ENCODE assay signal across 16 cellular contexts in the genomic region with DNA sequence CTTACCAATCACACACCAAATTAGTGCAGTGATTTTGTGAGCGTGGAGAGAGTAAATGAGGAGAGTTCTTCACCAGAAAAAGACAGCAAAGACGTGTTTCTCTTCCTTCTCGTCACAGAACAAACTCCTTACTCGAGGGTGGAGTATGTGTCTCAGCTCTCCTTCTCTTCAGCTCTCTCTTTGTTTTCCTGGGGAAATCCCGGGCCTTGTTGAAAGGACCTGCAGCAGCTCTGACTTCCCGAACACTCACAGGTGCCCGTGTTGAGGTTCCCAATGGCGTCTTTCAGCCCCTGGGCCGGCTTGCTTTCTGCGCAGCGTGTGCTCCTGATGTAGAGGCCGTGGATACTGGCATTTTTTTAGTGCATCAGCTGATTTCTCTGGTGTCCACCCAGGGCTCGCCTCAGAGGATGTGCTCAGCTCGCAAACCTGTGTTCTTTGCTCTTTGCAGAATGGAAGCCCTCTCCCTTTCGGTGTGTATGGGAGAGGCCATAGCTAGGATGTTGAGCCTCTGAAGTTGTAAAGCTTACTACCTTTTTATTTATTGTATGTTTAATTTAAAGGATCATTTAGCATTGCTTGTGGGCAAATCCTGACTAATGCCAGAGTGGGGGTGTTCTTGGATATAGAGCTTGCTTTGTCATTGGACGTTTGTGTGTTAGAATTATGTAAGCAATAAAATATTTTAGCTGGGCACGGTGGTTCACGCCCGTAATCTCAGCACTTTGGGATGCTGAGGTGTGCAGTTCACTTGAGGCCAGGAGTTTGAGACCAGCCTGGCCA. TPM values are rescaled to one million over a fixed set of nuclear protein-coding genes. Genes with fewer than 3 reads are reported as not detected.
A peak's percentile ranks its signal among the peaks of the same experiment; 100 is the strongest.
DNase-seq lines count a peak whose midpoint lies in the region; ATAC-seq and TF ChIP-seq lines count a peak whose summit lies in the region.
"Had no signal": no experiment of that assay in that cellular context is flagged by ENCODE, and none has a peak within 500 bp of the region (broad histone marks: within the 10 kb centered on the region; RNA-seq: fewer than 3 reads in every experiment).

No MANE protein-coding gene starts in this region.

- H3K4me1 ChIP-seq in IMR-90 (ENCODE audit: control insufficient read depth, insufficient read depth, low read length) = no peaks in the 10 kb centered on the region
- H3K4me1 ChIP-seq: parathyroid adenoma, testis had no signal

- H2BK5ac ChIP-seq in IMR-90 (ENCODE audit: low read depth, low read length, poor library complexity, severe bottlenecking) = no peak overlapping the region

- WGBS in IMR-90 (ENCODE audit: extremely low coverage in 2 of 2, insufficient read length in 1 of 2), 2 experiments = 88% methylated on average over 9 of the region's 19 CpGs; no CpG with 5 or more reads in 1 of the 2 experiments

- DNase-seq in activated CD4-positive, alpha-beta T cell treated with anti-CD3 and anti-CD28 coated beads, Interleukin-2, amount 10 ng/mL, durations not matched to agents 7 days and 5 days = no peak
- no peak for DNase-seq in activated CD4-positive, alpha-beta T cell treated with anti-CD3 and anti-CD28 coated beads for 1 hour
- peak; percentile 12 for DNase-seq in IMR-90
- DNase-seq in chondrocyte (ENCODE audit: low spot score) = no peak
- DNase-seq in naive B cell = no peak
- no peak for DNase-seq in NCI-H748 treated with DMSO at 0.1 percent for 48 hours (lab: John Stamatoyannopoulos, UW)
- DNase-seq: activated CD4-positive, alpha-beta T cell treated with anti-CD3 and anti-CD28 coated beads, Interleukin-2, amount 50 U/mL, for 4 hours; Calu3; midbrain; NCI-H1105; NCI-H510A treated with DMSO at 0.1 percent for 48 hours; testis had no signal

- no peak overlapping the region for H4K91ac ChIP-seq in IMR-90 (ENCODE audit: insufficient read depth, low read depth, low read length)

- TF ChIP-seq CTCF in IMR-90 (conservative IDR thresholded peaks at IDR 0.05; ENCODE audit: low read depth, low read length) (no peak), chondrocyte (IDR thresholded peaks at IDR 0.05) (no peak)

- H2AFZ ChIP-seq in IMR-90 (replicated peaks; ENCODE audit: low read length, poor library complexity) = no peak overlapping the region
- H2AFZ ChIP-seq: parathyroid adenoma had no signal

- dilution Hi-C loops in IMR-90 (cut with HindIII; ENCODE audit: low sequenced_read_pairs, unreplicated experiment) = no loop called here

- H3K4me2 ChIP-seq in IMR-90 (ENCODE audit: low read depth, low read length) = no peak overlapping the region

- H3K4ac ChIP-seq in IMR-90 (ENCODE audit: low read depth, low read length) = no peak overlapping the region

- H3K9me3 Mint-ChIP-seq in activated CD4-positive, alpha-beta T cell treated with anti-CD3 and anti-CD28 coated beads, Interleukin-2, amount 10 ng/mL, durations not matched to agents 7 days and 5 days = no peaks in the 10 kb centered on the region
- H3K9me3 Mint-ChIP-seq in chondrocyte (ENCODE audit: low read depth) = no peaks in the 10 kb centered on the region
- H3K9me3 Mint-ChIP-seq in naive B cell = no peaks in the 10 kb centered on the region
- H3K9me3 Mint-ChIP-seq: T-helper 2 cell treated with Interferon-gamma antibody and Interleukin-4, amounts not matched to agents 5 μg/mL and 100 μg/mL, for 36 hours had no signal

- H3K4me3 Mint-ChIP-seq in activated CD4-positive, alpha-beta T cell treated with anti-CD3 and anti-CD28 coated beads, Interleukin-2, amount 10 ng/mL, durations not matched to agents 7 days and 5 days = no peak overlapping the region
- H3K4me3 Mint-ChIP-seq in chondrocyte (ENCODE audit: unreplicated experiment) = no peak overlapping the region
- H3K4me3 Mint-ChIP-seq in naive B cell = peak overlapping the region in 7 of 8 donors; percentile 86 to 98 (median 92)
- H3K4me3 Mint-ChIP-seq: T-helper 2 cell treated with Interferon-gamma antibody and Interleukin-4, amounts not matched to agents 5 μg/mL and 100 μg/mL, for 36 hours had no signal

- peaks cover 54% of the 10 kb centered on the region for H3K36me3 Mint-ChIP-seq in activated CD4-positive, alpha-beta T cell treated with anti-CD3 and anti-CD28 coated beads, Interleukin-2, amount 10 ng/mL, durations not matched to agents 7 days and 5 days (ENCODE audit: low read depth)
- H3K36me3 Mint-ChIP-seq in chondrocyte (ENCODE audit: low read depth) = peaks cover 19% of the 10 kb centered on the region
- peaks cover 8 to 20% of the 10 kb centered on the region in 2 donors for H3K36me3 Mint-ChIP-seq in naive B cell

- no peak for TF ChIP-seq POLR2A in IMR-90 (IDR thresholded peaks at IDR 0.05; ENCODE audit: low read depth, low read length)

- no peak overlapping the region for H3K56ac ChIP-seq in IMR-90 (ENCODE audit: extremely low read depth, insufficient read depth, low read length)

- H3K4me1 Mint-ChIP-seq in activated CD4-positive, alpha-beta T cell treated with anti-CD3 and anti-CD28 coated beads, Interleukin-2, amount 10 ng/mL, durations not matched to agents 7 days and 5 days = peaks cover 36% of the 10 kb centered on the region
- H3K4me1 Mint-ChIP-seq in chondrocyte (ENCODE audit: low read depth) (peaks cover 20% of the 10 kb centered on the region), naive B cell (peaks cover 56 to 73% (median 64%) of the 10 kb centered on the region in 3 donors)

- H3K9ac ChIP-seq in IMR-90 (ENCODE audit: low read depth, low read length) = no peak overlapping the region
- H3K9ac ChIP-seq: parathyroid adenoma had no signal

- no peak overlapping the region for H3K23ac ChIP-seq in IMR-90 (ENCODE audit: low read depth, low read length)

- peaks cover 40% of the 10 kb centered on the region for H3K36me3 ChIP-seq in IMR-90 (ENCODE audit: control insufficient read depth, insufficient read depth, low read length)

- H2BK120ac ChIP-seq in IMR-90 (ENCODE audit: low read depth, low read length) = no peak overlapping the region

- intact Hi-C loops in IMR-90 (cut with micrococcal nuclease) = no loop called here

- H2AK5ac ChIP-seq in IMR-90 (ENCODE audit: low read depth, low read length) = no peak overlapping the region

- H4K5ac ChIP-seq in IMR-90 (ENCODE audit: low read depth, low read length) = no peak overlapping the region

- H3K4me3 ChIP-seq in IMR-90 (ENCODE audit: insufficient read depth, low read depth, low read length) = no peak overlapping the region
- H3K4me3 ChIP-seq: testis had no signal

- no TSS peak for BruUV-seq in IMR-90 (replicated peaks; lab: Mats Ljungman, UMichigan)

- H3K27me3 ChIP-seq in IMR-90 (ENCODE audit: control insufficient read depth, insufficient read depth, low read length) = no peaks in the 10 kb centered on the region
- H3K27me3 ChIP-seq: testis had no signal

- no peak overlapping the region for H4K8ac ChIP-seq in IMR-90 (ENCODE audit: low read depth in 2 of 2, low read length in 2 of 2)

- POLR2A ChIA-PET in activated CD4-positive, alpha-beta T cell treated with anti-CD3 and anti-CD28 coated beads, Interleukin-2, amount 10 ng/mL, durations not matched to agents 7 days and 5 days (lab: Charles Lee) = interaction anchor here (0.7 kb wide), 1 partner anchor 228 kb away, joined by 4 read pairs; no protein-coding TSS in a partner anchor
- POLR2A ChIA-PET in IMR-90 (lab: Charles Lee; ENCODE audit: unreplicated experiment) = no interaction called here

- no peak overlapping the region for H2BK20ac ChIP-seq in IMR-90 (ENCODE audit: low read depth, low read length)

- no peak overlapping the region for H3K18ac ChIP-seq in IMR-90 (ENCODE audit: low read depth, low read length)

- peaks cover 3 to 8% of the 10 kb centered on the region in 2 experiments; a peak in 3 of 4 replicates for H3K79me1 ChIP-seq in IMR-90 (ENCODE audit: low read depth in 1 of 2, low read length in 2 of 2)

- ATAC-seq in IMR-90 (ENCODE audit: low read depth) = peak; percentile 42
- no peak for ATAC-seq in naive B cell (ENCODE audit: low read depth in 2 of 2)
- no peak for ATAC-seq in HG03280 (IDR thresholded peaks at IDR 0.05; ENCODE audit: unreplicated experiment)
- ATAC-seq in HG03571 (IDR thresholded peaks at IDR 0.05; ENCODE audit: unreplicated experiment) = no peak

- H3K27me3 Mint-ChIP-seq in activated CD4-positive, alpha-beta T cell treated with anti-CD3 and anti-CD28 coated beads, Interleukin-2, amount 10 ng/mL, durations not matched to agents 7 days and 5 days = no peaks in the 10 kb centered on the region
- H3K27me3 Mint-ChIP-seq in chondrocyte (ENCODE audit: low read depth) (no peaks in the 10 kb centered on the region), naive B cell (no peaks in the 10 kb centered on the region)

- CTCF ChIA-PET in activated CD4-positive, alpha-beta T cell treated with anti-CD3 and anti-CD28 coated beads, Interleukin-2, amount 10 ng/mL, durations not matched to agents 7 days and 5 days (lab: Charles Lee) = interaction anchor here (0.6 to 1.3 kb wide), 4 partner anchors 9 to 415 kb away, joined by 3 to 4 read pairs (median 3); no protein-coding TSS in a partner anchor
- CTCF ChIA-PET in IMR-90 (lab: Yijun Ruan, JAX) = no interaction called here

- in situ Hi-C loops in IMR-90 (cut with MboI; ENCODE audit: low sequenced_read_pairs) = no loop called here

- H3K14ac ChIP-seq in IMR-90 (replicated peaks; ENCODE audit: low read depth, low read length) = no peak overlapping the region

- no peak overlapping the region for H2BK15ac ChIP-seq in IMR-90 (ENCODE audit: low read depth, low read length)

- H4K20me1 ChIP-seq in IMR-90 (ENCODE audit: insufficient read depth, low read length) = no peaks in the 10 kb centered on the region

- no peak for TF ChIP-seq RAD21 in IMR-90 (IDR thresholded peaks at IDR 0.05; ENCODE audit: low read length)

- peak overlapping the region; percentile 87 for H3K27ac Mint-ChIP-seq in activated CD4-positive, alpha-beta T cell treated with anti-CD3 and anti-CD28 coated beads, Interleukin-2, amount 10 ng/mL, durations not matched to agents 7 days and 5 days
- H3K27ac Mint-ChIP-seq in chondrocyte (ENCODE audit: unreplicated experiment) (peak overlapping the region; percentile 33), naive B cell (peak overlapping the region; percentile 88 to 100 (median 99))
- H3K27ac Mint-ChIP-seq: T-helper 2 cell treated with Interferon-gamma antibody and Interleukin-4, amounts not matched to agents 5 μg/mL and 100 μg/mL, for 36 hours had no signal

- no peak overlapping the region for H2AK9ac ChIP-seq in IMR-90 (replicated peaks; ENCODE audit: low read depth, low read length, poor library complexity)

- no peak overlapping the region for H3K27ac ChIP-seq in IMR-90 (ENCODE audit: insufficient read depth, low read length)
- H3K27ac ChIP-seq: parathyroid adenoma, testis had no signal

- H3K9me1 ChIP-seq in IMR-90 (ENCODE audit: insufficient read depth, low read length) = no peaks in the 10 kb centered on the region

- no peaks in the 10 kb centered on the region for H3K9me3 ChIP-seq in IMR-90 (ENCODE audit: control insufficient read depth, insufficient read depth, low read length)
- H3K9me3 ChIP-seq: testis had no signal

RNA-seq across cellular contexts. Expression of a gene that starts 52.9 kb away (rescaled TPM):
- total RNA-seq in activated CD4-positive, alpha-beta T cell treated with anti-CD3 and anti-CD28 coated beads, Interleukin-2, amount 10 ng/mL, durations not matched to agents 7 days and 5 days = under 1 TPM in 1 of 2 experiments, not detected in 1; 0.10 TPM
- total RNA-seq in IMR-90 (2012; rRNA removed) (1.4 and 1.7 TPM in 2 replicates), chondrocyte (1.3 to 2.4 TPM (median 1.3 TPM) in 3 replicates)
- polyA plus RNA-seq in IMR-90 (2012; rRNA removed) (11.8 and 15.9 TPM in 2 replicates), naive B cell (ENCODE audit: low read depth in 6 of 6) (10 to 100 TPM in 3 of 6 donors, 1 to 10 TPM in 3; 6.4 to 42.8 (median 10.4) TPM)
- 11.7 and 17.3 TPM in 2 replicates for polyA plus RNA-seq in IMR-90 (2012; cell fraction: cytosol; rRNA removed)
- polyA plus RNA-seq in IMR-90 (2012; cell fraction: nucleus; rRNA removed; ENCODE audit: low replicate concordance) = 14.0 and 49.8 TPM in 2 replicates

Comparison
In these comparisons a context has a peak if more than half of its experiments do, and no peak if none do; other contexts are left out.
1. H3K27ac Mint-ChIP-seq: peak in every context shown above with its lines; median percentile 99 in naive B cell; 87 in activated CD4-positive, alpha-beta T cell treated with anti-CD3 and anti-CD28 coated beads, Interleukin-2, amount 10 ng/mL, durations not matched to agents 7 days and 5 days; 33 in chondrocyte.
2. H3K4me3 Mint-ChIP-seq: peak in naive B cell (7 of 8); none in activated CD4-positive, alpha-beta T cell treated with anti-CD3 and anti-CD28 coated beads, Interleukin-2, amount 10 ng/mL, durations not matched to agents 7 days and 5 days (single experiment) and chondrocyte (single experiment).